In genomic region chrX:40177942-40178715, GRCh38 we compare ENCODE assay signal across 1 cellular context.
TF ChIP-seq lines count a peak whose summit lies in the region.

No MANE protein-coding gene starts in this region.

TF ChIP-seq in A549, 52 proteins besides CTCF, POLR2A, EP300 and RAD21 (continued from another document):
- TF ChIP-seq BCL3 (IDR thresholded peaks at IDR 0.05): no peak
- no peak for TF ChIP-seq RCOR1 (IDR thresholded peaks at IDR 0.05; ENCODE audit: low read depth, low read length)
- no peak for TF ChIP-seq HES2 (IDR thresholded peaks at IDR 0.05)
- TF ChIP-seq KDM5A (IDR thresholded peaks at IDR 0.05): no peak
- no peak for TF ChIP-seq HOXB13 (CRISPR knock-in tag; IDR thresholded peaks at IDR 0.05; ENCODE audit: low read depth)
- no peak for TF ChIP-seq CBX2 (IDR thresholded peaks at IDR 0.05; ENCODE audit: borderline replicate concordance, low read depth)
- no peak for TF ChIP-seq CHD4 (IDR thresholded peaks at IDR 0.05; ENCODE audit: borderline replicate concordance)
